Comparison of ENCODE assay signal across 9 cellular contexts in genomic region chrX:13764765-13765164, GRCh38. TPM values are rescaled to one million over a fixed set of nuclear protein-coding genes. Genes with fewer than 3 reads are reported as not detected.
DNase-seq lines count a peak whose midpoint lies in the region; ATAC-seq, FAIRE-seq and TF ChIP-seq lines count a peak whose summit lies in the region.
"Had no signal": no experiment of that assay in that cellular context is flagged by ENCODE, and none has a peak within 500 bp of the region (broad histone marks: within the 10 kb centered on the region; RNA-seq: fewer than 3 reads in every experiment).

No MANE protein-coding gene starts in this region.

- no peaks in the 10 kb centered on the region for H3K27me3 ChIP-seq in right atrium auricular region

- peak; percentile 45 for DNase-seq in HEK293T (ENCODE audit: extremely low spot score)
- DNase-seq in amygdala (lab: John Stamatoyannopoulos, UW), result peak in 30 of 56 donors; percentile 2 to 59 (median 10)
- no peak for DNase-seq in right atrium auricular region (ENCODE audit: low spot score)
- no peak for DNase-seq in sciatic nerve (ENCODE audit: low spot score)
- DNase-seq in urothelium cell line (ENCODE audit: low spot score), result no peak
- no peak for DNase-seq in activated gamma-delta T cell treated with Interleukin-2 at 50 U/mL for 16 hours
- DNase-seq in kidney glomerular epithelial cell (lab: John Stamatoyannopoulos, UW), result no peak

- intact Hi-C loops in sciatic nerve (cut with DNase I), result no loop called here

- no peaks in the 10 kb centered on the region for H3K9me3 ChIP-seq in right atrium auricular region

- FAIRE-seq in urothelium cell line (lab: Jason Lieb, UNC), result no peak

- CTCF ChIA-PET in HEK293T (lab: Yijun Ruan, JAX), result no interaction called here

- TF ChIP-seq CTCF in right atrium auricular region (IDR thresholded peaks at IDR 0.05), result peak in 1 of 2 donors; percentile 40

- H3K4me3 ChIP-seq in right atrium auricular region, result no peak overlapping the region

- POLR2A ChIA-PET in HEK293T (lab: Yijun Ruan, JAX), result no interaction called here

- H3K36me3 ChIP-seq in right atrium auricular region, result peaks cover 25% of the 10 kb centered on the region

- ATAC-seq in sciatic nerve (peak; percentile 64), HG03469 (IDR thresholded peaks at IDR 0.05; ENCODE audit: unreplicated experiment) (no peak)

- H3K4me1 ChIP-seq in right atrium auricular region, result no peaks in the 10 kb centered on the region

- H3K27ac ChIP-seq in right atrium auricular region, result peak overlapping the region; percentile 40 to 55

TF ChIP-seq in HEK293T, 16 proteins besides CTCF, POLR2A, EP300 and RAD21:
- TF ChIP-seq BHLHE40 (IDR thresholded peaks at IDR 0.05; ENCODE audit: borderline replicate concordance), result no peak
- TF ChIP-seq FOXK2 (IDR thresholded peaks at IDR 0.05), result no peak
- no peak for TF ChIP-seq FOXA1 (IDR thresholded peaks at IDR 0.05)
- no peak for TF ChIP-seq HDGF (IDR thresholded peaks at IDR 0.05; ENCODE audit: borderline replicate concordance)
- TF ChIP-seq L3MBTL2 (conservative IDR thresholded peaks at IDR 0.05), result no peak
- TF ChIP-seq PKNOX1 (IDR thresholded peaks at IDR 0.05), result no peak
- no peak for TF ChIP-seq LEF1 (IDR thresholded peaks at IDR 0.05; ENCODE audit: borderline replicate concordance)

RNA-seq across cellular contexts. Expression of gene OFD1, which starts 30.2 kb away (rescaled TPM):
- total RNA-seq in right atrium auricular region, result 1 to 10 TPM; 7.7 to 8.1 TPM
- 46.6 TPM for total RNA-seq in sciatic nerve

RNA-seq across cellular contexts. Expression of gene TRAPPC2, which starts 30.3 kb away (rescaled TPM):
- total RNA-seq in right atrium auricular region, result 1 to 10 TPM; 6.6 to 7.6 TPM
- 15.7 TPM for total RNA-seq in sciatic nerve

RNA-seq across cellular contexts. Expression of gene GPM6B, which starts 52.1 kb away (rescaled TPM):
- total RNA-seq in right atrium auricular region (10 to 100 TPM in 1 of 2 donors, 1 to 10 TPM in 1; 9.0 to 14.2 TPM), sciatic nerve (527 TPM)
- total RNA-seq: T-helper 2 cell treated with Interferon-gamma antibody and Interleukin-4, amounts not matched to agents 100 ng/mL and 5 ng/mL, for 36 hours had no signal

Comparison
In these comparisons a context has a peak if more than half of its experiments do, and no peak if none do; other contexts are left out.
1. DNase-seq: peak in HEK293T (single experiment) and amygdala (30 of 56); none in right atrium auricular region (single experiment), sciatic nerve (single experiment), urothelium cell line (single experiment), activated gamma-delta T cell treated with Interleukin-2 at 50 U/mL for 16 hours (single experiment) and kidney glomerular epithelial cell (single experiment).
2. RNA of gene GPM6B, which starts 52.1 kb away (total RNA-seq): 527 TPM in sciatic nerve (single experiment); 9.0 to 14.2 TPM in right atrium auricular region; every median in the first group is over 10 times any median in the second.